Comparison of ENCODE assay signal across 15 cellular contexts in genomic region chr6:88868559-88868860, GRCh38.
DNase-seq lines count a peak whose midpoint lies in the region; ATAC-seq, FAIRE-seq and TF ChIP-seq lines count a peak whose summit lies in the region.
"Had no signal": no experiment of that assay in that cellular context is flagged by ENCODE, and none has a peak within 500 bp of the region (broad histone marks: within the 10 kb centered on the region; RNA-seq: fewer than 3 reads in every experiment).

No MANE protein-coding gene starts in this region.

- no peaks in the 10 kb centered on the region for H3K9me3 ChIP-seq in SJSA1 (replicated peaks)
- H3K9me3 ChIP-seq in endothelial cell of umbilical vein (replicated peaks; ENCODE audit: control insufficient read depth, insufficient read depth, low read length): no peaks in the 10 kb centered on the region
- no peaks in the 10 kb centered on the region for H3K9me3 ChIP-seq in skeletal muscle satellite cell (replicated peaks; ENCODE audit: low read length)

- H3K9me3 Mint-ChIP-seq in HFFc6: no peaks in the 10 kb centered on the region

- H3K27ac ChIP-seq in SJSA1 (peak overlapping the region; percentile 19), endothelial cell of umbilical vein (ENCODE audit: insufficient read depth, low read depth, low read length) (peak overlapping the region; percentile 38)
- H3K27ac ChIP-seq: PC-9 had no signal

- H3K9ac ChIP-seq in endothelial cell of umbilical vein (replicated peaks; ENCODE audit: extremely low read depth, insufficient read depth, low read length) (no peak overlapping the region), skeletal muscle satellite cell (ENCODE audit: low read depth, low read length) (peak overlapping the region; percentile 37)

- BruUV-seq in endothelial cell of umbilical vein (replicated peaks; lab: Mats Ljungman, UMichigan): no TSS peak

- H3K4me1 Mint-ChIP-seq in HFFc6 (ENCODE audit: low read depth): peaks cover 42% of the 10 kb centered on the region

- no peak overlapping the region for H3K4me3 ChIP-seq in SJSA1
- no peak overlapping the region for H3K4me3 ChIP-seq in endothelial cell of umbilical vein (replicated peaks in 1 of 3; ENCODE audit: insufficient read depth in 1 of 3, low read depth in 1 of 3, low read length in 3 of 3)
- no peak overlapping the region for H3K4me3 ChIP-seq in skeletal muscle satellite cell (ENCODE audit: low read length)
- H3K4me3 ChIP-seq: PC-9 had no signal

- no peaks in the 10 kb centered on the region for H3K79me2 ChIP-seq in endothelial cell of umbilical vein (ENCODE audit: control insufficient read depth, insufficient read depth, low read length)

- intact Hi-C loops in endothelial cell of umbilical vein (cut with micrococcal nuclease) (no loop called here), left colon (cut with DNase I, micrococcal nuclease) (loop anchor here in 1 of 2 donors (10.0 kb wide), 1 partner anchor 944 kb away; no protein-coding TSS in a partner anchor)

- H3K27me3 ChIP-seq in SJSA1 (replicated peaks): no peaks in the 10 kb centered on the region
- no peaks in the 10 kb centered on the region for H3K27me3 ChIP-seq in endothelial cell of umbilical vein (ENCODE audit: control insufficient read depth in 2 of 2, insufficient read depth in 2 of 2, low read length in 2 of 2)
- no peaks in the 10 kb centered on the region for H3K27me3 ChIP-seq in skeletal muscle satellite cell (ENCODE audit: control insufficient read depth, insufficient read depth, low read length)

- H3K36me3 ChIP-seq in SJSA1 (no peaks in the 10 kb centered on the region), endothelial cell of umbilical vein (ENCODE audit: control insufficient read depth in 2 of 2, extremely low read depth in 1 of 2, insufficient read depth in 2 of 2, low read length in 2 of 2) (no peaks in the 10 kb centered on the region), skeletal muscle satellite cell (ENCODE audit: insufficient read depth, low read length) (no peaks in the 10 kb centered on the region)

- no peaks in the 10 kb centered on the region for H3K36me3 Mint-ChIP-seq in HFFc6 (ENCODE audit: low read depth)

- no peaks in the 10 kb centered on the region for H4K20me1 ChIP-seq in endothelial cell of umbilical vein (replicated peaks; ENCODE audit: control insufficient read depth, extremely low read depth, insufficient read depth, low read length)

- no peaks in the 10 kb centered on the region for H3K9me1 ChIP-seq in endothelial cell of umbilical vein (replicated peaks; ENCODE audit: control insufficient read depth, extremely low read depth, insufficient read depth, low read length)

- no peaks in the 10 kb centered on the region for H3K27me3 Mint-ChIP-seq in HFFc6 (ENCODE audit: insufficient read depth)

- H3K4me2 ChIP-seq in endothelial cell of umbilical vein (ENCODE audit: insufficient read depth, low read length) (peak overlapping the region; percentile 31), skeletal muscle satellite cell (ENCODE audit: low read length) (peak overlapping the region; percentile 70)
- H3K4me2 ChIP-seq: PC-9 had no signal

- FAIRE-seq in endothelial cell of umbilical vein (lab: Jason Lieb, UNC): no peak

- H3K27ac Mint-ChIP-seq in HFFc6: peak overlapping the region; percentile 79

- DNase-seq in HFFc6: peak; percentile 41
- DNase-seq in SJSA1 (ENCODE audit: low read depth in 1 of 2, low spot score in 2 of 2): no peak
- peak; percentile 65 for DNase-seq in endothelial cell of umbilical vein (ENCODE audit: low read depth, low spot score)
- no peak for DNase-seq in COLO829 (ENCODE audit: low spot score)
- DNase-seq in HuH-7.5 (ENCODE audit: low spot score): no peak
- DNase-seq in left colon: no peak
- no peak for DNase-seq in NCI-H128 (lab: John Stamatoyannopoulos, UW; ENCODE audit: unreplicated experiment)
- DNase-seq: C1 segment of cervical spinal cord, DMS153, NCI-H1048, NCI-H1694, NCI-H446, PC-9 had no signal

- TF ChIP-seq CTCF in HFFc6 (IDR thresholded peaks at IDR 0.05) (no peak), endothelial cell of umbilical vein (IDR thresholded peaks at IDR 0.05; ENCODE audit: extremely low read depth in 1 of 2, insufficient read depth in 1 of 2, low read depth in 1 of 2, low read length in 2 of 2) (no peak)

- CTCF ChIA-PET in endothelial cell of umbilical vein (lab: Charles Lee): interaction anchor here (1.0 to 7.3 kb wide), 11 partner anchors 9 to 1730 kb away, joined by 3 to 152 read pairs (median 5); no protein-coding TSS in a partner anchor

- H2AFZ ChIP-seq in endothelial cell of umbilical vein (ENCODE audit: low read depth, low read length): no peak overlapping the region
- H2AFZ ChIP-seq: PC-9 had no signal

- no peak for ATAC-seq in left colon
- ATAC-seq: HCT116 had no signal

- peaks cover 25% of the 10 kb centered on the region for H3K4me1 ChIP-seq in SJSA1 (replicated peaks)
- H3K4me1 ChIP-seq in endothelial cell of umbilical vein (ENCODE audit: control insufficient read depth, extremely low read depth, insufficient read depth, low read length): peaks cover 23% of the 10 kb centered on the region
- peaks cover 35% of the 10 kb centered on the region for H3K4me1 ChIP-seq in skeletal muscle satellite cell (ENCODE audit: control insufficient read depth, insufficient read depth, low read length)

- POLR2A ChIA-PET in endothelial cell of umbilical vein (lab: Charles Lee): no interaction called here

- peak overlapping the region; percentile 57; the same call in 1 of the 2 replicates for H3K4me3 Mint-ChIP-seq in HFFc6

- dilution Hi-C loops in endothelial cell of umbilical vein (cut with MboI; ENCODE audit: extremely low pct_ligation_motif_present, low sequenced_read_pairs): no loop called here

- TF ChIP-seq POLR2A in endothelial cell of umbilical vein (IDR thresholded peaks at IDR 0.05; ENCODE audit: low read depth, low read length): no peak

TF ChIP-seq in endothelial cell of umbilical vein, 7 proteins besides CTCF, POLR2A, EP300 and RAD21:
- peak; percentile 48 for TF ChIP-seq FOS (IDR thresholded peaks at IDR 0.05; ENCODE audit: borderline replicate concordance, insufficient read depth, low read length)
- no peak for TF ChIP-seq MYC (IDR thresholded peaks at IDR 0.05; ENCODE audit: low read depth, low read length)
TF ChIP-seq in endothelial cell of umbilical vein: peak in this region for 1.

Comparison
In these comparisons a context has a peak if more than half of its experiments do, and no peak if none do; other contexts are left out.
1. DNase-seq: peak in HFFc6 (single experiment) and endothelial cell of umbilical vein (single experiment); none in SJSA1 (0 of 2), COLO829 (single experiment), HuH-7.5 (single experiment), left colon (0 of 2) and NCI-H128 (single experiment).